Comparison of ENCODE assay signal across 8 cellular contexts in genomic region chr2:65529419-65529818, GRCh38.
"Had no signal": no experiment of that assay in that cellular context is flagged by ENCODE, and none has a peak within 500 bp of the region (broad histone marks: within the 10 kb centered on the region; RNA-seq: fewer than 3 reads in every experiment).

No MANE protein-coding gene starts in this region.

- H3K4me3 ChIP-seq: GM12878 had no signal

- DNase-seq: GDM1, GF-D8 had no signal

- ATAC-seq: GM12878 had no signal

- FAIRE-seq: G401.6, GM12878, GM12891, GM12892, GM18507, GM19239 had no signal
